13 cellular contexts compared by ENCODE assay signal in genomic region chr12:47883663-47884195, GRCh38. TPM values are rescaled to one million over a fixed set of nuclear protein-coding genes. Genes with fewer than 3 reads are reported as not detected.
DNase-seq lines count a peak whose midpoint lies in the region; ATAC-seq and TF ChIP-seq lines count a peak whose summit lies in the region.
"Had no signal": no experiment of that assay in that cellular context is flagged by ENCODE, and none has a peak within 500 bp of the region (broad histone marks: within the 10 kb centered on the region; RNA-seq: fewer than 3 reads in every experiment).

No MANE protein-coding gene starts in this region.

- H3K9me3 Mint-ChIP-seq in CD4-positive, CD25-positive, alpha-beta regulatory T cell: no peaks in the 10 kb centered on the region
- H3K9me3 Mint-ChIP-seq in activated T-helper 17 cell treated with anti-CD3 and anti-CD28 coated beads, Interleukin-2, amount 50 U/mL, for 72 hours: peaks cover 3% of the 10 kb centered on the region
- no peaks in the 10 kb centered on the region for H3K9me3 Mint-ChIP-seq in naive B cell

- peak overlapping the region; percentile 83 for H3K4me2 ChIP-seq in DOHH2 (ENCODE audit: low read length)

- no peaks in the 10 kb centered on the region for H3K27me3 ChIP-seq in CD4-positive, CD25-positive, alpha-beta regulatory T cell (ENCODE audit: control insufficient read depth, insufficient read depth, low read length)
- no peaks in the 10 kb centered on the region for H3K27me3 ChIP-seq in DOHH2 (ENCODE audit: control insufficient read depth, low read length)
- H3K27me3 ChIP-seq: stomach, vagina had no signal

- peaks cover 21 to 63% (median 54%) of the 10 kb centered on the region in 4 donors for H3K4me1 Mint-ChIP-seq in CD4-positive, CD25-positive, alpha-beta regulatory T cell
- peaks cover 72% of the 10 kb centered on the region for H3K4me1 Mint-ChIP-seq in activated T-helper 17 cell treated with anti-CD3 and anti-CD28 coated beads, Interleukin-2, amount 50 U/mL, for 72 hours
- peaks cover 19 to 33% (median 32%) of the 10 kb centered on the region in 3 donors for H3K4me1 Mint-ChIP-seq in naive B cell

- no peaks in the 10 kb centered on the region for H3K9me3 ChIP-seq in CD4-positive, CD25-positive, alpha-beta regulatory T cell (ENCODE audit: control insufficient read depth in 2 of 2, low read length in 2 of 2)
- H3K9me3 ChIP-seq in DOHH2 (ENCODE audit: control insufficient read depth, insufficient read depth, low read length): no peaks in the 10 kb centered on the region
- H3K9me3 ChIP-seq: stomach, vagina had no signal

- DNase-seq in CD4-positive, CD25-positive, alpha-beta regulatory T cell: no peak
- no peak for DNase-seq in naive B cell
- DNase-seq in Kasumi-1 (lab: John Stamatoyannopoulos, UW): no peak
- DNase-seq in cerebellar cortex (ENCODE audit: low spot score): no peak
- DNase-seq in stimulated activated CD8-positive, alpha-beta memory T cell treated with anti-CD3 and anti-CD28 coated beads, Interleukin-4, amount 100 ng/mL, for 48 hours: no peak
- DNase-seq: aorta, stomach had no signal

- no peaks in the 10 kb centered on the region for H3K27me3 Mint-ChIP-seq in CD4-positive, CD25-positive, alpha-beta regulatory T cell
- H3K27me3 Mint-ChIP-seq in activated T-helper 17 cell treated with anti-CD3 and anti-CD28 coated beads, Interleukin-2, amount 50 U/mL, for 72 hours: no peaks in the 10 kb centered on the region
- H3K27me3 Mint-ChIP-seq in naive B cell: peaks cover 10 to 25% (median 15%) of the 10 kb centered on the region in 3 donors

- no peak for ATAC-seq in CD4-positive, CD25-positive, alpha-beta regulatory T cell (ENCODE audit: low read depth in 2 of 2)
- no peak for ATAC-seq in activated T-helper 17 cell treated with anti-CD3 and anti-CD28 coated beads, Interleukin-2, amount 50 U/mL, for 72 hours (replicated peaks)
- no peak for ATAC-seq in naive B cell (ENCODE audit: low read depth in 2 of 2)

- H3F3A ChIP-seq in DOHH2 (ENCODE audit: control insufficient read depth, insufficient read depth): peaks cover 5% of the 10 kb centered on the region; the same call in 1 of the 2 replicates

- H3K4me3 ChIP-seq in CD4-positive, CD25-positive, alpha-beta regulatory T cell (ENCODE audit: low read depth, low read length): peak overlapping the region; percentile 70
- peak overlapping the region; percentile 66 for H3K4me3 ChIP-seq in DOHH2 (ENCODE audit: low read length)
- H3K4me3 ChIP-seq: lung, skin epidermis, vagina had no signal

- peak overlapping the region; percentile 85 to 93 (median 90) for H3K4me3 Mint-ChIP-seq in CD4-positive, CD25-positive, alpha-beta regulatory T cell
- H3K4me3 Mint-ChIP-seq in activated T-helper 17 cell treated with anti-CD3 and anti-CD28 coated beads, Interleukin-2, amount 50 U/mL, for 72 hours: peak overlapping the region; percentile 90
- H3K4me3 Mint-ChIP-seq in naive B cell: peak overlapping the region in 6 of 8 donors; percentile 61 to 89 (median 80)

- peaks cover 42% of the 10 kb centered on the region for H3K4me1 ChIP-seq in CD4-positive, CD25-positive, alpha-beta regulatory T cell (ENCODE audit: control insufficient read depth, insufficient read depth, low read length, poor library complexity, severe bottlenecking)
- H3K4me1 ChIP-seq in DOHH2 (ENCODE audit: control insufficient read depth, low read length): peaks cover 65% of the 10 kb centered on the region

- H3K27ac ChIP-seq in CD4-positive, CD25-positive, alpha-beta regulatory T cell (ENCODE audit: insufficient read depth, low read length, poor library complexity, severe bottlenecking): no peak overlapping the region
- peak overlapping the region; percentile 71 for H3K27ac ChIP-seq in DOHH2 (ENCODE audit: low read depth, low read length)
- H3K27ac ChIP-seq: C4-2B had no signal

- peak overlapping the region; percentile 92 to 99 (median 98) for H3K27ac Mint-ChIP-seq in CD4-positive, CD25-positive, alpha-beta regulatory T cell
- peak overlapping the region; percentile 97 for H3K27ac Mint-ChIP-seq in activated T-helper 17 cell treated with anti-CD3 and anti-CD28 coated beads, Interleukin-2, amount 50 U/mL, for 72 hours
- peak overlapping the region in 2 of 6 donors; percentile 31 to 56 for H3K27ac Mint-ChIP-seq in naive B cell

- H3K36me3 ChIP-seq in CD4-positive, CD25-positive, alpha-beta regulatory T cell (ENCODE audit: control insufficient read depth, insufficient read depth, low read length): no peaks in the 10 kb centered on the region
- no peaks in the 10 kb centered on the region for H3K36me3 ChIP-seq in DOHH2 (ENCODE audit: control insufficient read depth, low read length)

- no peaks in the 10 kb centered on the region for H3K79me2 ChIP-seq in DOHH2 (ENCODE audit: control insufficient read depth, low read length)

- no peak for TF ChIP-seq CTCF in DOHH2 (IDR thresholded peaks at IDR 0.05; ENCODE audit: low read depth, low read length, poor library complexity, severe bottlenecking)

- no peaks in the 10 kb centered on the region for H3K9me2 ChIP-seq in DOHH2 (replicated peaks; ENCODE audit: control insufficient read depth, low read length)

- no peaks in the 10 kb centered on the region for H4K20me1 ChIP-seq in DOHH2 (ENCODE audit: control insufficient read depth, insufficient read depth, low read depth, low read length)

- H3K36me3 Mint-ChIP-seq in CD4-positive, CD25-positive, alpha-beta regulatory T cell: no peaks in the 10 kb centered on the region
- H3K36me3 Mint-ChIP-seq in activated T-helper 17 cell treated with anti-CD3 and anti-CD28 coated beads, Interleukin-2, amount 50 U/mL, for 72 hours (ENCODE audit: low read depth): peaks cover 100% of the 10 kb centered on the region
- H3K36me3 Mint-ChIP-seq in naive B cell: no peaks in the 10 kb centered on the region

RNA-seq across cellular contexts. Expression of gene VDR, which starts 21.1 kb away (rescaled TPM):
- total RNA-seq in CD4-positive, CD25-positive, alpha-beta regulatory T cell: 2.9 TPM
- polyA plus RNA-seq in CD4-positive, CD25-positive, alpha-beta regulatory T cell: 1 to 10 TPM; 1.6 to 4.5 (median 2.5) TPM
- 100 to 1,000 TPM in 1 of 2 donors, 10 to 100 TPM in 1; 70.9 to 182 TPM for total RNA-seq in activated T-helper 17 cell treated with anti-CD3 and anti-CD28 coated beads, Interleukin-2, amount 50 U/mL, for 72 hours
- under 1 TPM in 2 of 6 donors, not detected in 4; 0.05 to 0.44 TPM for polyA plus RNA-seq in naive B cell (ENCODE audit: low read depth in 6 of 6)

Comparison
In these comparisons a context has a peak if more than half of its experiments do, and no peak if none do; other contexts are left out.
1. RNA of gene VDR, which starts 21.1 kb away (total RNA-seq): 70.9 to 182 TPM in activated T-helper 17 cell treated with anti-CD3 and anti-CD28 coated beads, Interleukin-2, amount 50 U/mL, for 72 hours; 2.9 TPM in CD4-positive, CD25-positive, alpha-beta regulatory T cell (single experiment); every median in the first group is over 10 times any median in the second.
2. Peak in every context shown above with its lines, with median percentiles within 50 percentile points of each other: H3K4me3 Mint-ChIP-seq.